Comparison of ENCODE assay signal across 15 cellular contexts in genomic region chr2:109382236-109382930, GRCh38.
A peak's percentile ranks its signal among the peaks of the same experiment; 100 is the strongest.
DNase-seq lines count a peak whose midpoint lies in the region; ATAC-seq and TF ChIP-seq lines count a peak whose summit lies in the region.
"Had no signal": no experiment of that assay in that cellular context is flagged by ENCODE, and none has a peak within 500 bp of the region (broad histone marks: within the 10 kb centered on the region; RNA-seq: fewer than 3 reads in every experiment).

No MANE protein-coding gene starts in this region.

- H3K27ac Mint-ChIP-seq in activated T-cell treated with anti-CD3 and anti-CD28 coated beads, Interleukin-2, amount 50 U/mL, for 72 hours = no peak overlapping the region
- H3K27ac Mint-ChIP-seq in chondrocyte (ENCODE audit: unreplicated experiment) = peak overlapping the region; percentile 66
- H3K27ac Mint-ChIP-seq in nephron = peak overlapping the region in 2 of 3 experiments; percentile 18 to 52
- no peak overlapping the region for H3K27ac Mint-ChIP-seq in type B pancreatic cell
- no peak overlapping the region for H3K27ac Mint-ChIP-seq in Calu3 (ENCODE audit: unreplicated experiment)
- H3K27ac Mint-ChIP-seq: activated CD8-positive, alpha-beta T cell treated with anti-CD3 and anti-CD28 coated beads, Interleukin-2, amount 10 ng/mL, durations not matched to agents 7 days and 5 days; activated naive CD4-positive, alpha-beta T cell treated with anti-CD3 and anti-CD28 coated beads, Interleukin-2, amount 50 U/mL, for 24 hours; CD8-positive, alpha-beta memory T cell had no signal

- H3K9me3 Mint-ChIP-seq in activated T-cell treated with anti-CD3 and anti-CD28 coated beads, Interleukin-2, amount 50 U/mL, for 72 hours = no peaks in the 10 kb centered on the region
- H3K9me3 Mint-ChIP-seq in chondrocyte (ENCODE audit: low read depth) = no peaks in the 10 kb centered on the region
- no peaks in the 10 kb centered on the region for H3K9me3 Mint-ChIP-seq in nephron
- H3K9me3 Mint-ChIP-seq in type B pancreatic cell = no peaks in the 10 kb centered on the region
- H3K9me3 Mint-ChIP-seq in Calu3 (ENCODE audit: low read depth, unreplicated experiment) = no peaks in the 10 kb centered on the region
- H3K9me3 Mint-ChIP-seq: activated naive CD4-positive, alpha-beta T cell treated with anti-CD3 and anti-CD28 coated beads, Interleukin-2, amount 50 U/mL, for 24 hours; CD8-positive, alpha-beta memory T cell; naive thymus-derived CD8-positive, alpha-beta T cell had no signal

- no peak overlapping the region for H3K4me3 Mint-ChIP-seq in activated T-cell treated with anti-CD3 and anti-CD28 coated beads, Interleukin-2, amount 50 U/mL, for 72 hours
- H3K4me3 Mint-ChIP-seq in chondrocyte (ENCODE audit: unreplicated experiment) (no peak overlapping the region), nephron (no peak overlapping the region), type B pancreatic cell (no peak overlapping the region), Calu3 (ENCODE audit: low read depth, unreplicated experiment) (no peak overlapping the region)
- H3K4me3 Mint-ChIP-seq: activated CD8-positive, alpha-beta T cell treated with anti-CD3 and anti-CD28 coated beads, Interleukin-2, amount 10 ng/mL, durations not matched to agents 7 days and 5 days; activated naive CD4-positive, alpha-beta T cell treated with anti-CD3 and anti-CD28 coated beads, Interleukin-2, amount 50 U/mL, for 24 hours; CD8-positive, alpha-beta memory T cell; naive thymus-derived CD8-positive, alpha-beta T cell had no signal

- H3K27me3 Mint-ChIP-seq in activated T-cell treated with anti-CD3 and anti-CD28 coated beads, Interleukin-2, amount 50 U/mL, for 72 hours (ENCODE audit: low read depth) = no peaks in the 10 kb centered on the region
- H3K27me3 Mint-ChIP-seq in chondrocyte (ENCODE audit: low read depth) (no peaks in the 10 kb centered on the region), nephron (ENCODE audit: low read depth) (peaks cover 16% of the 10 kb centered on the region), type B pancreatic cell (peaks cover 8% of the 10 kb centered on the region), Calu3 (ENCODE audit: unreplicated experiment) (peaks cover 100% of the 10 kb centered on the region)
- H3K27me3 Mint-ChIP-seq: activated naive CD4-positive, alpha-beta T cell treated with anti-CD3 and anti-CD28 coated beads, Interleukin-2, amount 50 U/mL, for 24 hours; CD8-positive, alpha-beta memory T cell; naive thymus-derived CD8-positive, alpha-beta T cell had no signal

- no TSS peak for BruUV-seq in Calu3 (replicated peaks; lab: Mats Ljungman, UMichigan)

- DNase-seq in activated T-cell treated with anti-CD3 and anti-CD28 coated beads, Interleukin-2, amount 50 U/mL, for 48 hours = peak; percentile 3
- no peak for DNase-seq in activated T-cell treated with anti-CD3 and anti-CD28 coated beads, Interleukin-2, amount 50 U/mL, for 72 hours
- no peak for DNase-seq in chondrocyte (ENCODE audit: low spot score)
- DNase-seq in type B pancreatic cell (ENCODE audit: extremely low spot score, unreplicated experiment) = peak; percentile 47
- DNase-seq in KG1 (lab: John Stamatoyannopoulos, UW) = no peak
- DNase-seq in Calu3 = no peak
- DNase-seq: activated CD8-positive, alpha-beta T cell treated with anti-CD3 and anti-CD28 coated beads, Interleukin-2, amount 10 ng/mL, durations not matched to agents 7 days and 5 days; CD8-positive, alpha-beta memory T cell; effector memory CD4-positive, alpha-beta T cell; NCI-H526 treated with DMSO at 0.1 percent for 48 hours; stimulated activated CD4-positive, alpha-beta T cell treated with anti-CD3 and anti-CD28 coated beads, Interleukin-4, amount 100 ng/mL, for 1 hour had no signal

- intact Hi-C loops in Calu3 (cut with micrococcal nuclease; ENCODE audit: unreplicated experiment) = no loop called here

- H3K36me3 Mint-ChIP-seq in activated T-cell treated with anti-CD3 and anti-CD28 coated beads, Interleukin-2, amount 50 U/mL, for 72 hours (ENCODE audit: insufficient read depth in 2 of 2) = no peaks in the 10 kb centered on the region
- peaks cover 10% of the 10 kb centered on the region for H3K36me3 Mint-ChIP-seq in chondrocyte (ENCODE audit: low read depth)
- H3K36me3 Mint-ChIP-seq in nephron (ENCODE audit: low read depth) = no peaks in the 10 kb centered on the region
- no peaks in the 10 kb centered on the region for H3K36me3 Mint-ChIP-seq in type B pancreatic cell
- H3K36me3 Mint-ChIP-seq in Calu3 (ENCODE audit: insufficient read depth, unreplicated experiment) = no peaks in the 10 kb centered on the region
- H3K36me3 Mint-ChIP-seq: CD8-positive, alpha-beta memory T cell had no signal

- TF ChIP-seq CTCF in chondrocyte (IDR thresholded peaks at IDR 0.05) = no peak
- TF ChIP-seq CTCF in nephron (IDR thresholded peaks at IDR 0.05; ENCODE audit: unreplicated experiment in 3 of 3) = no peak
- no peak for TF ChIP-seq CTCF in type B pancreatic cell (conservative IDR thresholded peaks at IDR 0.05)
- no peak for TF ChIP-seq CTCF in Calu3 (IDR thresholded peaks at IDR 0.05; ENCODE audit: unreplicated experiment)

- no peak for ATAC-seq in activated T-cell treated with anti-CD3 and anti-CD28 coated beads, Interleukin-2, amount 50 U/mL, for 72 hours (replicated peaks in 1 of 2)
- no peak for ATAC-seq in GM21360 (IDR thresholded peaks at IDR 0.05; ENCODE audit: unreplicated experiment)
- ATAC-seq: activated CD8-positive, alpha-beta T cell treated with anti-CD3 and anti-CD28 coated beads, Interleukin-2, amount 10 ng/mL, durations not matched to agents 7 days and 5 days; naive thymus-derived CD8-positive, alpha-beta T cell had no signal

- no peaks in the 10 kb centered on the region for H3K4me1 Mint-ChIP-seq in activated T-cell treated with anti-CD3 and anti-CD28 coated beads, Interleukin-2, amount 50 U/mL, for 72 hours (ENCODE audit: low read depth)
- peaks cover 72% of the 10 kb centered on the region for H3K4me1 Mint-ChIP-seq in chondrocyte (ENCODE audit: low read depth)
- peaks cover 55% of the 10 kb centered on the region for H3K4me1 Mint-ChIP-seq in nephron
- peaks cover 24% of the 10 kb centered on the region for H3K4me1 Mint-ChIP-seq in type B pancreatic cell (ENCODE audit: unreplicated experiment)
- H3K4me1 Mint-ChIP-seq in Calu3 (ENCODE audit: low read depth, unreplicated experiment) = no peaks in the 10 kb centered on the region
- H3K4me1 Mint-ChIP-seq: activated naive CD4-positive, alpha-beta T cell treated with anti-CD3 and anti-CD28 coated beads, Interleukin-2, amount 50 U/mL, for 24 hours; CD8-positive, alpha-beta memory T cell had no signal

- CTCF ChIA-PET in Calu3 (lab: Charles Lee) = no interaction called here

Comparison
In these comparisons a context has a peak if more than half of its experiments do, and no peak if none do; other contexts are left out.
1. DNase-seq: peak in activated T-cell treated with anti-CD3 and anti-CD28 coated beads, Interleukin-2, amount 50 U/mL, for 48 hours (2 of 2) and type B pancreatic cell (single experiment); none in activated T-cell treated with anti-CD3 and anti-CD28 coated beads, Interleukin-2, amount 50 U/mL, for 72 hours (0 of 2), chondrocyte (single experiment), KG1 (single experiment) and Calu3 (single experiment).
2. H3K27ac Mint-ChIP-seq: peak in chondrocyte (single experiment) and nephron (2 of 3); none in activated T-cell treated with anti-CD3 and anti-CD28 coated beads, Interleukin-2, amount 50 U/mL, for 72 hours (single experiment), type B pancreatic cell (single experiment) and Calu3 (single experiment).